1 cellular context compared by ENCODE assay signal in the genomic region with DNA sequence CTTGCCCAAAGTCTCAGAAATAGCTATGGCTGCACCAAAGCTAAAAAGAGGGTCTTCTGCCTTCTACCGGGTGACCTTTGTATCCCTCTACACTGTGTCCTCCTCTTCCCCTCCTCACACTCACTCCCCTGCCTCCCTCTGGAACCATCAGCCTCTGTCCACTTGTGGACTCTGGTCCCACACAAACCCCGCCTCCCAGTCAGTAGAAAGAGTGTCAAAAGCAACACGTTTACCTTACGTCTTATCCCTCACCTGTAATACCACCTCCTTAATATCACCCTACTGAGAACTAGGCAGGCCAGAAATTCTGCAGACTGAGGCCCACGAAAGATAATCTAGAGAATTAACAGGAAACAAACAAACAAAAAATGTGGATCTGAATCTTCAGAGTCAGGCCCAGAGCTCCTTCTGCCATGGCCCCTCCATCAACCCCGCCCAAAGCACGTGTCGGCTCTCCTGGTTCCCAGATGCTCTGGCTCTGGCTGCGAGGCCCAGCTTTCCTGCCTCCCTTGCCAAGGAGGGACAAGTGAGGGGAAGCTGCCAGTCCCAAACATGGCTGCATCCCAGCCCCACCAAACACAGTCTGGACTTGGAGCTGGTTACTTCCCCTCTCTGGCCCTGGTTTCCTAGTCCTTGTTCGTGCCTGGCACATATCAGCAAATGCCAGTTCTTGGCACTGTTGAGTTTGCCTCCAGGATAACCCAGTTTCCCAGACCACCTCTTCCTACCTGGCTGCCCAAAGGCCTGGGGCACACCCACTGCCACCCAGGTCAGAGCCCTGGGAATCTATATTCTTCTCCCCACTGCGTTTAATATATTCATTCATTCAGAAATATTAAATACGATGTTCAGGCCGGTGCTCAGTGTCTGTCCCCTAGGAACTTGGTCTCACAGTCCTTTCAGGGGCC.
TF ChIP-seq lines count a peak whose summit lies in the region.

No MANE protein-coding gene starts in this region.

TF ChIP-seq in HepG2, 621 proteins besides CTCF, POLR2A, EP300 and RAD21 (continued from another document and continues in another):
- TF ChIP-seq, protein P1, sequence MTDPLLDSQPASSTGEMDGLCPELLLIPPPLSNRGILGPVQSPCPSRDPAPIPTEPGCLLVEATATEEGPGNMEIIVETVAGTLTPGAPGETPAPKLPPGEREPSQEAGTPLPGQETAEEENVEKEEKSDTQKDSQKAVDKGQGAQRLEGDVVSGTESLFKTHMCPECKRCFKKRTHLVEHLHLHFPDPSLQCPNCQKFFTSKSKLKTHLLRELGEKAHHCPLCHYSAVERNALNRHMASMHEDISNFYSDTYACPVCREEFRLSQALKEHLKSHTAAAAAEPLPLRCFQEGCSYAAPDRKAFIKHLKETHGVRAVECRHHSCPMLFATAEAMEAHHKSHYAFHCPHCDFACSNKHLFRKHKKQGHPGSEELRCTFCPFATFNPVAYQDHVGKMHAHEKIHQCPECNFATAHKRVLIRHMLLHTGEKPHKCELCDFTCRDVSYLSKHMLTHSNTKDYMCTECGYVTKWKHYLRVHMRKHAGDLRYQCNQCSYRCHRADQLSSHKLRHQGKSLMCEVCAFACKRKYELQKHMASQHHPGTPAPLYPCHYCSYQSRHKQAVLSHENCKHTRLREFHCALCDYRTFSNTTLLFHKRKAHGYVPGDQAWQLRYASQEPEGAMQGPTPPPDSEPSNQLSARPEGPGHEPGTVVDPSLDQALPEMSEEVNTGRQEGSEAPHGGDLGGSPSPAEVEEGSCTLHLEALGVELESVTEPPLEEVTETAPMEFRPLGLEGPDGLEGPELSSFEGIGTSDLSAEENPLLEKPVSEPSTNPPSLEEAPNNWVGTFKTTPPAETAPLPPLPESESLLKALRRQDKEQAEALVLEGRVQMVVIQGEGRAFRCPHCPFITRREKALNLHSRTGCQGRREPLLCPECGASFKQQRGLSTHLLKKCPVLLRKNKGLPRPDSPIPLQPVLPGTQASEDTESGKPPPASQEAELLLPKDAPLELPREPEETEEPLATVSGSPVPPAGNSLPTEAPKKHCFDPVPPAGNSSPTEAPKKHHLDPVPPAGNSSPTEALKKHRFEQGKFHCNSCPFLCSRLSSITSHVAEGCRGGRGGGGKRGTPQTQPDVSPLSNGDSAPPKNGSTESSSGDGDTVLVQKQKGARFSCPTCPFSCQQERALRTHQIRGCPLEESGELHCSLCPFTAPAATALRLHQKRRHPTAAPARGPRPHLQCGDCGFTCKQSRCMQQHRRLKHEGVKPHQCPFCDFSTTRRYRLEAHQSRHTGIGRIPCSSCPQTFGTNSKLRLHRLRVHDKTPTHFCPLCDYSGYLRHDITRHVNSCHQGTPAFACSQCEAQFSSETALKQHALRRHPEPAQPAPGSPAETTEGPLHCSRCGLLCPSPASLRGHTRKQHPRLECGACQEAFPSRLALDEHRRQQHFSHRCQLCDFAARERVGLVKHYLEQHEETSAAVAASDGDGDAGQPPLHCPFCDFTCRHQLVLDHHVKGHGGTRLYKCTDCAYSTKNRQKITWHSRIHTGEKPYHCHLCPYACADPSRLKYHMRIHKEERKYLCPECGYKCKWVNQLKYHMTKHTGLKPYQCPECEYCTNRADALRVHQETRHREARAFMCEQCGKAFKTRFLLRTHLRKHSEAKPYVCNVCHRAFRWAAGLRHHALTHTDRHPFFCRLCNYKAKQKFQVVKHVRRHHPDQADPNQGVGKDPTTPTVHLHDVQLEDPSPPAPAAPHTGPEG (CRISPR knock-in tag; IDR thresholded peaks at IDR 0.05), result no peak
- TF ChIP-seq, protein P2, sequence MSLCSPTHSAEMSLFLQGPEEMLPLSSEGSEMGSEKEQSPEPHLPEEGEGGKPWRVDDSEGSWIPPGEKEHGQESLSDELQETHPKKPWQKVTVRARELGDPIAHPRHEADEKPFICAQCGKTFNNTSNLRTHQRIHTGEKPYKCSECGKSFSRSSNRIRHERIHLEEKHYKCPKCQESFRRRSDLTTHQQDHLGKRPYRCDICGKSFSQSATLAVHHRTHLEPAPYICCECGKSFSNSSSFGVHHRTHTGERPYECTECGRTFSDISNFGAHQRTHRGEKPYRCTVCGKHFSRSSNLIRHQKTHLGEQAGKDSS (CRISPR knock-in tag; IDR thresholded peaks at IDR 0.05; ENCODE audit: borderline replicate concordance, low read depth), result peak; percentile 75; the same call in 1 of the 2 replicates
- TF ChIP-seq ZNF563 (CRISPR knock-in tag; IDR thresholded peaks at IDR 0.05) (0 out of 2 replicates have a peak, but pooled peaks have one; percentile 53), SAFB2 (CRISPR knock-in tag; IDR thresholded peaks at IDR 0.05; ENCODE audit: borderline replicate concordance, low read depth) (0 out of 2 replicates have a peak, but pooled peaks have one; percentile 28), ZNF589 (CRISPR knock-in tag; conservative IDR thresholded peaks at IDR 0.05) (0 out of 2 replicates have a peak, but pooled peaks have one; percentile 54), ZNF317 (CRISPR knock-in tag; IDR thresholded peaks at IDR 0.05) (no peak), DR1 (CRISPR knock-in tag; IDR thresholded peaks at IDR 0.05) (no peak), NR2C2 (CRISPR knock-in tag; IDR thresholded peaks at IDR 0.05; ENCODE audit: borderline replicate concordance) (peak; percentile 61), ZNF121 (CRISPR knock-in tag; IDR thresholded peaks at IDR 0.05) (peak; percentile 11; the same call in 1 of the 2 replicates), ZMYM3 (CRISPR knock-in tag; IDR thresholded peaks at IDR 0.05) (peak; percentile 62), MED13 (CRISPR knock-in tag; IDR thresholded peaks at IDR 0.05) (no peak), PHF5A (CRISPR knock-in tag; IDR thresholded peaks at IDR 0.05; ENCODE audit: low read depth, unreplicated experiment) (no peak), KLF13 (CRISPR knock-in tag; IDR thresholded peaks at IDR 0.05) (no peak), ZNF543 (CRISPR knock-in tag; IDR thresholded peaks at IDR 0.05) (no peak), ZNF547 (CRISPR knock-in tag; IDR thresholded peaks at IDR 0.05) (0 out of 2 replicates have a peak, but pooled peaks have one; percentile 24), ZNF550 (CRISPR knock-in tag; IDR thresholded peaks at IDR 0.05; ENCODE audit: borderline replicate concordance) (no peak), SALL1 (CRISPR knock-in tag; IDR thresholded peaks at IDR 0.05) (peak; percentile 72), FOXA1 (IDR thresholded peaks at IDR 0.05) (no peak), FOXA1 (CRISPR knock-in tag; IDR thresholded peaks at IDR 0.05) (peak; percentile 37; the same call in 1 of the 2 replicates), FIP1L1 (IDR thresholded peaks at IDR 0.05; ENCODE audit: borderline replicate concordance, insufficient read depth, low read depth, low read length) (no peak), HOXD1 (CRISPR knock-in tag; IDR thresholded peaks at IDR 0.05) (no peak), SNRNP70 (IDR thresholded peaks at IDR 0.05; ENCODE audit: low read depth, low read length) (no peak)
- TF ChIP-seq, protein P3, sequence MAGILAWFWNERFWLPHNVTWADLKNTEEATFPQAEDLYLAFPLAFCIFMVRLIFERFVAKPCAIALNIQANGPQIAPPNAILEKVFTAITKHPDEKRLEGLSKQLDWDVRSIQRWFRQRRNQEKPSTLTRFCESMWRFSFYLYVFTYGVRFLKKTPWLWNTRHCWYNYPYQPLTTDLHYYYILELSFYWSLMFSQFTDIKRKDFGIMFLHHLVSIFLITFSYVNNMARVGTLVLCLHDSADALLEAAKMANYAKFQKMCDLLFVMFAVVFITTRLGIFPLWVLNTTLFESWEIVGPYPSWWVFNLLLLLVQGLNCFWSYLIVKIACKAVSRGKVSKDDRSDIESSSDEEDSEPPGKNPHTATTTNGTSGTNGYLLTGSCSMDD (CRISPR knock-in tag; IDR thresholded peaks at IDR 0.05), result no peak
- TF ChIP-seq, protein P4, sequence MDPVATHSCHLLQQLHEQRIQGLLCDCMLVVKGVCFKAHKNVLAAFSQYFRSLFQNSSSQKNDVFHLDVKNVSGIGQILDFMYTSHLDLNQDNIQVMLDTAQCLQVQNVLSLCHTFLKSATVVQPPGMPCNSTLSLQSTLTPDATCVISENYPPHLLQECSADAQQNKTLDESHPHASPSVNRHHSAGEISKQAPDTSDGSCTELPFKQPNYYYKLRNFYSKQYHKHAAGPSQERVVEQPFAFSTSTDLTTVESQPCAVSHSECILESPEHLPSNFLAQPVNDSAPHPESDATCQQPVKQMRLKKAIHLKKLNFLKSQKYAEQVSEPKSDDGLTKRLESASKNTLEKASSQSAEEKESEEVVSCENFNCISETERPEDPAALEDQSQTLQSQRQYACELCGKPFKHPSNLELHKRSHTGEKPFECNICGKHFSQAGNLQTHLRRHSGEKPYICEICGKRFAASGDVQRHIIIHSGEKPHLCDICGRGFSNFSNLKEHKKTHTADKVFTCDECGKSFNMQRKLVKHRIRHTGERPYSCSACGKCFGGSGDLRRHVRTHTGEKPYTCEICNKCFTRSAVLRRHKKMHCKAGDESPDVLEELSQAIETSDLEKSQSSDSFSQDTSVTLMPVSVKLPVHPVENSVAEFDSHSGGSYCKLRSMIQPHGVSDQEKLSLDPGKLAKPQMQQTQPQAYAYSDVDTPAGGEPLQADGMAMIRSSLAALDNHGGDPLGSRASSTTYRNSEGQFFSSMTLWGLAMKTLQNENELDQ (CRISPR knock-in tag; IDR thresholded peaks at IDR 0.05; ENCODE audit: borderline replicate concordance), result no peak
- TF ChIP-seq, protein P5, sequence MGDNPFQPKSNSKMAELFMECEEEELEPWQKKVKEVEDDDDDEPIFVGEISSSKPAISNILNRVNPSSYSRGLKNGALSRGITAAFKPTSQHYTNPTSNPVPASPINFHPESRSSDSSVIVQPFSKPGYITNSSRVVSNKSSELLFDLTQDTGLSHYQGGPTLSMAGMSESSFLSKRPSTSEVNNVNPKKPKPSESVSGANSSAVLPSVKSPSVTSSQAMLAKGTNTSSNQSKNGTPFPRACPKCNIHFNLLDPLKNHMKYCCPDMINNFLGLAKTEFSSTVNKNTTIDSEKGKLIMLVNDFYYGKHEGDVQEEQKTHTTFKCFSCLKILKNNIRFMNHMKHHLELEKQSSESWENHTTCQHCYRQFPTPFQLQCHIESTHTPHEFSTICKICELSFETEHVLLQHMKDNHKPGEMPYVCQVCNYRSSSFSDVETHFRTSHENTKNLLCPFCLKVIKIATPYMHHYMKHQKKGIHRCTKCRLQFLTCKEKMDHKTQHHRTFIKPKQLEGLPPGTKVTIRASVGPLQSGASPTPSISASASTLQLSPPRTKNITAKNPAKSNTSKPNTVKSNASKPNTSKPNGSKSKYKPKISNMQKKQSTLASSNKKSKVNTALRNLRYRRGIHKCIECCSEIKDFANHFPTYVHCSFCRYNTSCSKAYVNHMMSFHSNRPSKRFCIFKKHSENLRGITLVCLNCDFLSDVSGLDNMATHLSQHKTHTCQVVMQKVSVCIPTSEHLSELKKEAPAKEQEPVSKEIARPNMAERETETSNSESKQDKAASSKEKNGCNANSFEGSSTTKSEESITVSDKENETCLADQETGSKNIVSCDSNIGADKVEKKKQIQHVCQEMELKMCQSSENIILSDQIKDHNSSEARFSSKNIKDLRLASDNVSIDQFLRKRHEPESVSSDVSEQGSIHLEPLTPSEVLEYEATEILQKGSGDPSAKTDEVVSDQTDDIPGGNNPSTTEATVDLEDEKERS (CRISPR knock-in tag; IDR thresholded peaks at IDR 0.05), result peak; percentile 74; the same call in 1 of the 2 replicates
- TF ChIP-seq, protein P6, sequence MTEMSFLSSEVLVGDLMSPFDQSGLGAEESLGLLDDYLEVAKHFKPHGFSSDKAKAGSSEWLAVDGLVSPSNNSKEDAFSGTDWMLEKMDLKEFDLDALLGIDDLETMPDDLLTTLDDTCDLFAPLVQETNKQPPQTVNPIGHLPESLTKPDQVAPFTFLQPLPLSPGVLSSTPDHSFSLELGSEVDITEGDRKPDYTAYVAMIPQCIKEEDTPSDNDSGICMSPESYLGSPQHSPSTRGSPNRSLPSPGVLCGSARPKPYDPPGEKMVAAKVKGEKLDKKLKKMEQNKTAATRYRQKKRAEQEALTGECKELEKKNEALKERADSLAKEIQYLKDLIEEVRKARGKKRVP (CRISPR knock-in tag; IDR thresholded peaks at IDR 0.05), result no peak
- TF ChIP-seq, protein P7, sequence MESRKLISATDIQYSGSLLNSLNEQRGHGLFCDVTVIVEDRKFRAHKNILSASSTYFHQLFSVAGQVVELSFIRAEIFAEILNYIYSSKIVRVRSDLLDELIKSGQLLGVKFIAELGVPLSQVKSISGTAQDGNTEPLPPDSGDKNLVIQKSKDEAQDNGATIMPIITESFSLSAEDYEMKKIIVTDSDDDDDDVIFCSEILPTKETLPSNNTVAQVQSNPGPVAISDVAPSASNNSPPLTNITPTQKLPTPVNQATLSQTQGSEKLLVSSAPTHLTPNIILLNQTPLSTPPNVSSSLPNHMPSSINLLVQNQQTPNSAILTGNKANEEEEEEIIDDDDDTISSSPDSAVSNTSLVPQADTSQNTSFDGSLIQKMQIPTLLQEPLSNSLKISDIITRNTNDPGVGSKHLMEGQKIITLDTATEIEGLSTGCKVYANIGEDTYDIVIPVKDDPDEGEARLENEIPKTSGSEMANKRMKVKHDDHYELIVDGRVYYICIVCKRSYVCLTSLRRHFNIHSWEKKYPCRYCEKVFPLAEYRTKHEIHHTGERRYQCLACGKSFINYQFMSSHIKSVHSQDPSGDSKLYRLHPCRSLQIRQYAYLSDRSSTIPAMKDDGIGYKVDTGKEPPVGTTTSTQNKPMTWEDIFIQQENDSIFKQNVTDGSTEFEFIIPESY (CRISPR knock-in tag; IDR thresholded peaks at IDR 0.05), result no peak
- TF ChIP-seq, protein P8, sequence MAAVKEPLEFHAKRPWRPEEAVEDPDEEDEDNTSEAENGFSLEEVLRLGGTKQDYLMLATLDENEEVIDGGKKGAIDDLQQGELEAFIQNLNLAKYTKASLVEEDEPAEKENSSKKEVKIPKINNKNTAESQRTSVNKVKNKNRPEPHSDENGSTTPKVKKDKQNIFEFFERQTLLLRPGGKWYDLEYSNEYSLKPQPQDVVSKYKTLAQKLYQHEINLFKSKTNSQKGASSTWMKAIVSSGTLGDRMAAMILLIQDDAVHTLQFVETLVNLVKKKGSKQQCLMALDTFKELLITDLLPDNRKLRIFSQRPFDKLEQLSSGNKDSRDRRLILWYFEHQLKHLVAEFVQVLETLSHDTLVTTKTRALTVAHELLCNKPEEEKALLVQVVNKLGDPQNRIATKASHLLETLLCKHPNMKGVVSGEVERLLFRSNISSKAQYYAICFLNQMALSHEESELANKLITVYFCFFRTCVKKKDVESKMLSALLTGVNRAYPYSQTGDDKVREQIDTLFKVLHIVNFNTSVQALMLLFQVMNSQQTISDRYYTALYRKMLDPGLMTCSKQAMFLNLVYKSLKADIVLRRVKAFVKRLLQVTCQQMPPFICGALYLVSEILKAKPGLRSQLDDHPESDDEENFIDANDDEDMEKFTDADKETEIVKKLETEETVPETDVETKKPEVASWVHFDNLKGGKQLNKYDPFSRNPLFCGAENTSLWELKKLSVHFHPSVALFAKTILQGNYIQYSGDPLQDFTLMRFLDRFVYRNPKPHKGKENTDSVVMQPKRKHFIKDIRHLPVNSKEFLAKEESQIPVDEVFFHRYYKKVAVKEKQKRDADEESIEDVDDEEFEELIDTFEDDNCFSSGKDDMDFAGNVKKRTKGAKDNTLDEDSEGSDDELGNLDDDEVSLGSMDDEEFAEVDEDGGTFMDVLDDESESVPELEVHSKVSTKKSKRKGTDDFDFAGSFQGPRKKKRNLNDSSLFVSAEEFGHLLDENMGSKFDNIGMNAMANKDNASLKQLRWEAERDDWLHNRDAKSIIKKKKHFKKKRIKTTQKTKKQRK (IDR thresholded peaks at IDR 0.05; ENCODE audit: low read length), result no peak
